In the genomic region with DNA sequence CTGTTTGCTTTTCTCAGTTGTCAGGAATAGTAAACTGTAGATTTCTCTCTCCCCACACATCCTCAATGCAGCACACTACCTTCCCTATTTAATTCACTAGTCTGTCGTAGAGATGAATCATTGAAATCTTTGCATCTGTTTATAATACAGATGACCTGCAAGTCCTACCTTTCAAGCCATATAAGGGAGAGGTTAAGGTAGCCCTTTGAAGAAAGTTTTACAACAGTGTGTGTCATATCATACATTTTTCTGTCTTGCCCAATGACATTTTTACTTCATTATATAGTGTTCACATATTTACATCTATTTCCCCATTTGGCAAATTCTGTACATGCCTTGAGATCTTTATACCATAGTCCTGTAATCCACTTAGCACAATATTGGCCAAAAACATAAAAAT, we compare ENCODE assay signal across 9 cellular contexts. TPM values are rescaled to one million over a fixed set of nuclear protein-coding genes. Genes with fewer than 3 reads are reported as not detected.
"Had no signal": no experiment of that assay in that cellular context is flagged by ENCODE, and none has a peak within 500 bp of the region (broad histone marks: within the 10 kb centered on the region; RNA-seq: fewer than 3 reads in every experiment).

No MANE protein-coding gene starts in this region.

RNA-seq across cellular contexts. Expression of gene CYP4A22, which starts 9.3 kb away (rescaled TPM):
- total RNA-seq: stomach, suprapubic skin, temporal lobe, thoracic aorta, thyroid gland, transverse colon, upper lobe of right lung, urinary bladder, vagina had no signal

RNA-seq across cellular contexts. Expression of gene PDZK1IP1, which starts 43.3 kb away (rescaled TPM):
- total RNA-seq: temporal lobe, thoracic aorta, urinary bladder had no signal
